Comparison of ENCODE assay signal across 15 cellular contexts in genomic region chr20:52800734-52801627, GRCh38.
DNase-seq lines count a peak whose midpoint lies in the region; ATAC-seq and TF ChIP-seq lines count a peak whose summit lies in the region.
"Had no signal": no experiment of that assay in that cellular context is flagged by ENCODE, and none has a peak within 500 bp of the region (broad histone marks: within the 10 kb centered on the region; RNA-seq: fewer than 3 reads in every experiment).

No MANE protein-coding gene starts in this region.

- peak overlapping the region; percentile 26 for H3K27ac ChIP-seq in suprapubic skin
- H3K27ac ChIP-seq: KMS-11 had no signal

- H3K9me3 ChIP-seq in suprapubic skin, result no peaks in the 10 kb centered on the region
- H3K9me3 ChIP-seq: MG63 had no signal

- TF ChIP-seq CTCF in suprapubic skin (IDR thresholded peaks at IDR 0.05) (no peak), osteocyte (IDR thresholded peaks at IDR 0.05) (no peak)

- peaks cover 5% of the 10 kb centered on the region for H3K9me3 Mint-ChIP-seq in osteocyte (ENCODE audit: unreplicated experiment)

- H3K4me1 ChIP-seq in suprapubic skin, result no peaks in the 10 kb centered on the region

- ATAC-seq in Right ventricle myocardium inferior (peak; percentile 65), left cardiac atrium (no peak), esophagus mucosa (peak; percentile 48)

- no peak overlapping the region for H3K27ac Mint-ChIP-seq in osteocyte (ENCODE audit: unreplicated experiment)
- H3K27ac Mint-ChIP-seq: CD14-positive monocyte had no signal

- no peak for TF ChIP-seq POLR2A in suprapubic skin (IDR thresholded peaks at IDR 0.05)

- H3K4me3 ChIP-seq in suprapubic skin, result no peak overlapping the region
- H3K4me3 ChIP-seq: MG63 had no signal

- H3K4me1 Mint-ChIP-seq in osteocyte (ENCODE audit: unreplicated experiment), result no peaks in the 10 kb centered on the region
- H3K4me1 Mint-ChIP-seq: CD14-positive monocyte had no signal

- no peaks in the 10 kb centered on the region for H3K36me3 ChIP-seq in suprapubic skin
- H3K36me3 ChIP-seq: MG63 had no signal

- intact Hi-C loops in Right ventricle myocardium inferior (cut with DNase I), result no loop called here
- intact Hi-C loops in left cardiac atrium (cut with DNase I), result no loop called here

- H3K4me3 Mint-ChIP-seq in osteocyte (ENCODE audit: unreplicated experiment), result no peak overlapping the region
- H3K4me3 Mint-ChIP-seq: CD14-positive monocyte had no signal

- 58% methylated on average over 6 of the region's 6 CpGs for WGBS in suprapubic skin

- no peak for TF ChIP-seq EP300 in suprapubic skin (IDR thresholded peaks at IDR 0.05)

- no peaks in the 10 kb centered on the region for H3K36me3 Mint-ChIP-seq in osteocyte (ENCODE audit: unreplicated experiment)
- H3K36me3 Mint-ChIP-seq: CD14-positive monocyte had no signal

- H3K27me3 Mint-ChIP-seq in osteocyte (ENCODE audit: unreplicated experiment), result no peaks in the 10 kb centered on the region

- no peaks in the 10 kb centered on the region for H3K27me3 ChIP-seq in suprapubic skin

- DNase-seq in Right ventricle myocardium inferior (ENCODE audit: missing footprints), result no peak
- DNase-seq in left cardiac atrium, result no peak
- DNase-seq in NCI-H82 treated with DMSO at 0.1 percent for 48 hours (lab: John Stamatoyannopoulos, UW; ENCODE audit: unreplicated experiment), result peak; percentile 62
- DNase-seq in suprapubic skin (ENCODE audit: low spot score in 2 of 2), result no peak
- no peak for DNase-seq in NCI-H1436 treated with DMSO at 0.1 percent for 48 hours (lab: John Stamatoyannopoulos, UW)
- DNase-seq in activated naive CD4-positive, alpha-beta T cell (lab: John Stamatoyannopoulos, UW), result no peak
- DNase-seq in osteocyte (ENCODE audit: extremely low spot score, unreplicated experiment), result no peak
- DNase-seq: COR-L47, MG63, NCI-H1092 treated with DMSO at 0.1 percent for 48 hours, NCI-H187, NCI-H510A had no signal

Comparison
In these comparisons a context has a peak if more than half of its experiments do, and no peak if none do; other contexts are left out.
1. ATAC-seq: peak in Right ventricle myocardium inferior (single experiment) and esophagus mucosa (single experiment); none in left cardiac atrium (0 of 2).